Comparison of ENCODE assay signal across 23 cellular contexts in genomic region chr12:88300931-88301330, GRCh38.
A peak's percentile ranks its signal among the peaks of the same experiment; 100 is the strongest.
DNase-seq lines count a peak whose midpoint lies in the region; ATAC-seq, FAIRE-seq and TF ChIP-seq lines count a peak whose summit lies in the region.
"Had no signal": no experiment of that assay in that cellular context is flagged by ENCODE, and none has a peak within 500 bp of the region (broad histone marks: within the 10 kb centered on the region; RNA-seq: fewer than 3 reads in every experiment).

No MANE protein-coding gene starts in this region.

- H2AFZ ChIP-seq in ACC112 (ENCODE audit: low read length, unreplicated experiment) (peak overlapping the region; percentile 51), Karpas-422 (ENCODE audit: low read length) (no peak overlapping the region)

- H3K4me1 ChIP-seq in ACC112 (ENCODE audit: control insufficient read depth, insufficient read depth, low read length, unreplicated experiment) = peaks cover 50% of the 10 kb centered on the region
- H3K4me1 ChIP-seq in Karpas-422 (ENCODE audit: low read length) = no peaks in the 10 kb centered on the region
- H3K4me1 ChIP-seq in thyroid gland = peaks cover 0 to 3% of the 10 kb centered on the region in 2 donors
- H3K4me1 ChIP-seq: adrenal gland had no signal

- no peak for ATAC-seq in HG02840 (IDR thresholded peaks at IDR 0.05; ENCODE audit: low FRiP score, unreplicated experiment)
- ATAC-seq: left cardiac atrium; natural killer cell; stimulated activated memory B cell treated with anti-CD40 and anti-IgM and Interleukin-4, amounts not matched to agents 10 μg/mL and 1 μg/mL and 100 μg/mL, for 72 hours had no signal

- no peak overlapping the region for H3K9ac ChIP-seq in Karpas-422 (ENCODE audit: low read length)

- H4K20me1 ChIP-seq in Karpas-422 (ENCODE audit: insufficient read depth, low read depth, low read length) = no peaks in the 10 kb centered on the region

- TF ChIP-seq CTCF in VCaP (conservative IDR thresholded peaks at IDR 0.05) (no peak), thyroid gland (IDR thresholded peaks at IDR 0.05) (no peak)

- H3K27me3 ChIP-seq in ACC112 (ENCODE audit: insufficient read depth, low read length) (no peaks in the 10 kb centered on the region), Karpas-422 (ENCODE audit: low read length) (no peaks in the 10 kb centered on the region), thyroid gland (no peaks in the 10 kb centered on the region)
- H3K27me3 ChIP-seq: adrenal gland, dorsolateral prefrontal cortex, sigmoid colon had no signal

- peak; percentile 12 for FAIRE-seq in GM18507 (lab: Jason Lieb, UNC)
- FAIRE-seq: GM12891 had no signal

- no peak for TF ChIP-seq POLR2A in thyroid gland (IDR thresholded peaks at IDR 0.05)

- peak overlapping the region; percentile 61; the same call in 1 of the 2 replicates for H3K4me3 ChIP-seq in ACC112 (ENCODE audit: low read depth, low read length)
- no peak overlapping the region for H3K4me3 ChIP-seq in Karpas-422 (ENCODE audit: low read length)
- no peak overlapping the region for H3K4me3 ChIP-seq in thyroid gland (replicated peaks in 1 of 3)
- H3K4me3 ChIP-seq: adrenal gland, dorsolateral prefrontal cortex, sigmoid colon had no signal

- H3K9me3 ChIP-seq in Karpas-422 (ENCODE audit: low read length) (no peaks in the 10 kb centered on the region), thyroid gland (no peaks in the 10 kb centered on the region)
- H3K9me3 ChIP-seq: adrenal gland, sigmoid colon had no signal

- H3K36me3 ChIP-seq in ACC112 (ENCODE audit: insufficient read depth, low read length) (peaks cover 9% of the 10 kb centered on the region; the same call in 1 of the 2 replicates), Karpas-422 (ENCODE audit: insufficient read depth, low read length) (no peaks in the 10 kb centered on the region), thyroid gland (no peaks in the 10 kb centered on the region)
- H3K36me3 ChIP-seq: adrenal gland, sigmoid colon had no signal

- no peaks in the 10 kb centered on the region for H3K9me2 ChIP-seq in Karpas-422 (replicated peaks; ENCODE audit: insufficient read depth, low read length)

- DNase-seq in GM18507 (ENCODE audit: extremely low spot score, insufficient read length, low read depth) (no peak), fibroblast of peridontal ligament (ENCODE audit: extremely low read depth) (peak; percentile 48), Karpas-422 (no peak), thyroid gland (no peak)
- no peak for DNase-seq in stimulated activated naive CD4-positive, alpha-beta T cell (lab: John Stamatoyannopoulos, UW)
- DNase-seq: activated B cell treated with CpG ODN at 0.5 μM for 24 hours; adrenal gland; caudate nucleus; CD4-positive, CD25-positive, alpha-beta regulatory T cell; dorsolateral prefrontal cortex; H7; Kasumi-1; left cardiac atrium; natural killer cell; NCI-H1105; NCI-H2081; posterior cingulate gyrus; sigmoid colon had no signal

- H3K27ac ChIP-seq in ACC112 (ENCODE audit: low read depth, low read length) = peak overlapping the region; percentile 100
- peak overlapping the region; percentile 81; the same call in 1 of the 2 replicates for H3K27ac ChIP-seq in VCaP
- no peak overlapping the region for H3K27ac ChIP-seq in Karpas-422 (ENCODE audit: low read length)
- H3K27ac ChIP-seq in thyroid gland = no peak overlapping the region
- H3K27ac ChIP-seq: adrenal gland, dorsolateral prefrontal cortex, sigmoid colon had no signal

- H3K4me2 ChIP-seq in Karpas-422 (ENCODE audit: low read depth, low read length, poor library complexity, severe bottlenecking) = no peak overlapping the region

- intact Hi-C loops in thyroid gland (cut with DNase I) = no loop called here

- H3K79me2 ChIP-seq in ACC112 (ENCODE audit: control insufficient read depth, insufficient read depth, low read length, unreplicated experiment) = no peaks in the 10 kb centered on the region
- H3K79me2 ChIP-seq in Karpas-422 (ENCODE audit: low read length) = no peaks in the 10 kb centered on the region

Comparison
In these comparisons a context has a peak if more than half of its experiments do, and no peak if none do; other contexts are left out.
1. H3K27ac ChIP-seq: peak in ACC112 (single experiment) and VCaP (single experiment); none in Karpas-422 (single experiment) and thyroid gland (0 of 3).